ENCODE assay signal across 26 cellular contexts in the genomic region with DNA sequence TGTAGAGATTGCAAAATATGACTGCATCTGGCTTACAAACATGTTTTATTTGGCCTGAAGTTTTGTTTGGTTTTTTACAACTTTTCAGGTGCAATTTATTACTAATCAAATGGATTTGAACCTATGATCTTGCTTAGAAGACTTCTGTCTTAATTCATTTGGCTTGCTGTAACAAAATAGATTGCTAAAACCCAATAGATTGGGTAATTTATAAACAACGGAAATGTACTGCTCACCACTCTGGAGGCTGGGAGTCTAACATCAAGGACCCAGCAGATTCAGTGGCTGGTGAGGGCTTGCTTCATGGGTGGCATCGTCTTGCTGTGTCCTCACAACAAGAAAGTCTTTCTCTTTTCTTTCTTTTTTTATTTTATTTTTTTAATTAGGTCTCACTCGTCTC.
"Had no signal": no experiment of that assay in that cellular context is flagged by ENCODE, and none has a peak within 500 bp of the region (broad histone marks: within the 10 kb centered on the region; RNA-seq: fewer than 3 reads in every experiment).

No MANE protein-coding gene starts in this region.

- ATAC-seq: esophagus mucosa; left lung; lower lobe of right lung; stimulated activated naive B cell treated with anti-CD40 and anti-IgM and Interleukin-4, amounts not matched to agents 10 μg/mL and 1 μg/mL and 100 μg/mL, for 72 hours; stimulated activated naive CD8-positive, alpha-beta T cell treated with anti-CD3 and anti-CD28 coated beads, Interleukin-15, amount 100 ng/mL, for 72 hours had no signal

- H2AFZ ChIP-seq: hepatocyte had no signal

- H3K4me2 ChIP-seq: hepatocyte had no signal

- H3K4me1 ChIP-seq: left lung, lower lobe of right lung, sigmoid colon, transverse colon had no signal

- H3K4me1 Mint-ChIP-seq: central memory CD8-positive, alpha-beta T cell; naive B cell; nephron; stimulated activated naive CD8-positive, alpha-beta T cell treated with anti-CD3 and anti-CD28 coated beads, Interleukin-15, amount 100 ng/mL, for 72 hours had no signal

- H3K79me2 ChIP-seq: hepatocyte had no signal

- H3K36me3 Mint-ChIP-seq: naive B cell; stimulated activated naive B cell treated with anti-CD40 and anti-IgM and Interleukin-4, amounts not matched to agents 10 μg/mL and 1 μg/mL and 100 μg/mL, for 72 hours had no signal

- H3K27me3 ChIP-seq: hepatocyte, left lung, neutrophil, sigmoid colon, transverse colon had no signal

- H3K4me3 Mint-ChIP-seq: central memory CD8-positive, alpha-beta T cell; naive B cell; nephron; stimulated activated naive B cell treated with anti-CD40 and anti-IgM and Interleukin-4, amounts not matched to agents 10 μg/mL and 1 μg/mL and 100 μg/mL, for 72 hours; stimulated activated naive CD8-positive, alpha-beta T cell treated with anti-CD3 and anti-CD28 coated beads, Interleukin-15, amount 100 ng/mL, for 72 hours had no signal

- H3K27ac Mint-ChIP-seq: naive B cell; nephron; stimulated activated naive B cell treated with anti-CD40 and anti-IgM and Interleukin-4, amounts not matched to agents 10 μg/mL and 1 μg/mL and 100 μg/mL, for 72 hours; stimulated activated naive CD8-positive, alpha-beta T cell treated with anti-CD3 and anti-CD28 coated beads, Interleukin-15, amount 100 ng/mL, for 72 hours had no signal

- H3K27ac ChIP-seq: dorsolateral prefrontal cortex, hepatocyte, left lung, lower lobe of right lung, neutrophil, sigmoid colon, skin epidermis, thoracic aorta, transverse colon had no signal

- H3K36me3 ChIP-seq: left lung, lower lobe of right lung, neutrophil, sigmoid colon, thoracic aorta, transverse colon had no signal

- H3K9me3 Mint-ChIP-seq: central memory CD8-positive, alpha-beta T cell; naive B cell; nephron; stimulated activated naive B cell treated with anti-CD40 and anti-IgM and Interleukin-4, amounts not matched to agents 10 μg/mL and 1 μg/mL and 100 μg/mL, for 72 hours; stimulated activated naive CD8-positive, alpha-beta T cell treated with anti-CD3 and anti-CD28 coated beads, Interleukin-15, amount 100 ng/mL, for 72 hours had no signal

- DNase-seq: cortex of kidney; dorsolateral prefrontal cortex; effector memory CD4-positive, alpha-beta T cell; foreskin melanocyte; head of caudate nucleus; islet precursor cell; left lung; lower lobe of right lung; mesendoderm; naive B cell; posterior cingulate gyrus; sigmoid colon; stimulated activated CD4-positive, alpha-beta T cell treated with anti-CD3 and anti-CD28 coated beads, Interleukin-2, amount 100 ng/mL, for 24 hours; stimulated activated CD4-positive, alpha-beta T cell treated with anti-CD3 and anti-CD28 coated beads, Interleukin-4, amount 100 ng/mL, for 4 hours; stimulated activated naive B cell treated with anti-CD40 and anti-IgM and Interleukin-4, amounts not matched to agents 10 μg/mL and 1 μg/mL and 100 μg/mL, for 72 hours; stimulated activated naive CD8-positive, alpha-beta T cell treated with anti-CD3 and anti-CD28 coated beads, Interleukin-15, amount 100 ng/mL, for 72 hours; substantia nigra; transverse colon had no signal

- H3K4me3 ChIP-seq: dorsolateral prefrontal cortex, hepatocyte, left lung, lower lobe of right lung, sigmoid colon, skin epidermis, thoracic aorta, transverse colon had no signal

- FAIRE-seq: endometrium had no signal

- H3K9me3 ChIP-seq: left lung, lower lobe of right lung, neutrophil, sigmoid colon, thoracic aorta, transverse colon had no signal
